ENCODE assay signal across 8 cellular contexts in genomic region chr1:230869499-230869898, GRCh38. TPM values are rescaled to one million over a fixed set of nuclear protein-coding genes. Genes with fewer than 3 reads are reported as not detected.
DNase-seq lines count a peak whose midpoint lies in the region; ATAC-seq lines count a peak whose summit lies in the region.

No MANE protein-coding gene starts in this region.

- peaks cover 15% of the 10 kb centered on the region for H3K4me1 Mint-ChIP-seq in activated CD4-positive, alpha-beta T cell treated with anti-CD3 and anti-CD28 coated beads for 36 hours
- peaks cover 16% of the 10 kb centered on the region for H3K4me1 Mint-ChIP-seq in activated CD8-positive, alpha-beta T cell treated with anti-CD3 and anti-CD28 coated beads, Interleukin-2, amount 10 ng/mL, durations not matched to agents 7 days and 5 days (ENCODE audit: low read depth)
- peaks cover 11 to 15% of the 10 kb centered on the region in 2 donors for H3K4me1 Mint-ChIP-seq in stimulated activated naive B cell treated with anti-CD40 and anti-IgM and Interleukin-4, amounts not matched to agents 10 μg/mL and 1 μg/mL and 100 μg/mL, for 72 hours

- no peaks in the 10 kb centered on the region for H3K9me3 Mint-ChIP-seq in activated CD4-positive, alpha-beta T cell treated with anti-CD3 and anti-CD28 coated beads for 36 hours (ENCODE audit: low read depth)
- H3K9me3 Mint-ChIP-seq in activated CD8-positive, alpha-beta T cell treated with anti-CD3 and anti-CD28 coated beads, Interleukin-2, amount 10 ng/mL, durations not matched to agents 7 days and 5 days (ENCODE audit: insufficient read depth), result no peaks in the 10 kb centered on the region
- H3K9me3 Mint-ChIP-seq in stimulated activated naive B cell treated with anti-CD40 and anti-IgM and Interleukin-4, amounts not matched to agents 10 μg/mL and 1 μg/mL and 100 μg/mL, for 72 hours, result no peaks in the 10 kb centered on the region

- peaks cover 16% of the 10 kb centered on the region; the same call in 1 of the 2 replicates for H3K4me1 ChIP-seq in iPS-20b (ENCODE audit: insufficient read depth, low read length)

- H3K9me3 ChIP-seq in iPS-20b (ENCODE audit: insufficient read depth, low read depth, low read length), result no peaks in the 10 kb centered on the region

- intact Hi-C loops in activated CD4-positive, alpha-beta T cell treated with anti-CD3 and anti-CD28 coated beads for 36 hours (cut with DNase I, micrococcal nuclease), result loop anchor here (1.0 to 5.0 kb wide), 5 partner anchors 108 to 553 kb away; partner anchors contain the start of genes ARV1 (in 1 of the 2), EGLN1 (in 1 of the 2), EXOC8 (in 1 of the 2) and FAM89A (in 1 of the 2)

- no peak for ATAC-seq in activated CD4-positive, alpha-beta T cell treated with anti-CD3 and anti-CD28 coated beads for 36 hours
- no peak for ATAC-seq in activated CD8-positive, alpha-beta T cell treated with anti-CD3 and anti-CD28 coated beads, Interleukin-2, amount 10 ng/mL, durations not matched to agents 7 days and 5 days
- no peak for ATAC-seq in stimulated activated naive B cell treated with anti-CD40 and anti-IgM and Interleukin-4, amounts not matched to agents 10 μg/mL and 1 μg/mL and 100 μg/mL, for 72 hours (replicated peaks)

- CTCF ChIA-PET in activated CD4-positive, alpha-beta T cell treated with anti-CD3 and anti-CD28 coated beads for 36 hours (lab: Charles Lee), result interaction anchor here (0.7 kb wide), 1 partner anchor 95 kb away, joined by 3 read pairs; no protein-coding TSS in a partner anchor
- CTCF ChIA-PET in activated CD8-positive, alpha-beta T cell treated with anti-CD3 and anti-CD28 coated beads, Interleukin-2, amount 10 ng/mL, durations not matched to agents 7 days and 5 days (lab: Charles Lee), result no interaction called here

- no peaks in the 10 kb centered on the region for H3K36me3 Mint-ChIP-seq in activated CD4-positive, alpha-beta T cell treated with anti-CD3 and anti-CD28 coated beads for 36 hours (ENCODE audit: low read depth)
- no peaks in the 10 kb centered on the region for H3K36me3 Mint-ChIP-seq in activated CD8-positive, alpha-beta T cell treated with anti-CD3 and anti-CD28 coated beads, Interleukin-2, amount 10 ng/mL, durations not matched to agents 7 days and 5 days (ENCODE audit: low read depth)
- no peaks in the 10 kb centered on the region for H3K36me3 Mint-ChIP-seq in stimulated activated naive B cell treated with anti-CD40 and anti-IgM and Interleukin-4, amounts not matched to agents 10 μg/mL and 1 μg/mL and 100 μg/mL, for 72 hours

- no peak for DNase-seq in activated CD4-positive, alpha-beta T cell treated with anti-CD3 and anti-CD28 coated beads for 36 hours
- no peak for DNase-seq in activated CD4-positive, alpha-beta T cell treated with anti-CD3 and anti-CD28 coated beads, Interleukin-2, amount 50 U/mL, for 48 hours
- DNase-seq in activated CD8-positive, alpha-beta T cell treated with anti-CD3 and anti-CD28 coated beads, Interleukin-2, amount 10 ng/mL, durations not matched to agents 7 days and 5 days, result no peak
- no peak for DNase-seq in stimulated activated naive B cell treated with anti-CD40 and anti-IgM and Interleukin-4, amounts not matched to agents 10 μg/mL and 1 μg/mL and 100 μg/mL, for 72 hours
- DNase-seq in DMS153 treated with DMSO at 0.1 percent for 48 hours (lab: John Stamatoyannopoulos, UW; ENCODE audit: unreplicated experiment) (no peak), HPDE6-E6E7 (ENCODE audit: extremely low spot score) (no peak)
- no peak for DNase-seq in NK-92 treated with Interleukin-12 subunit alpha and Interleukin-12 subunit beta, amount 100 ng/mL, for 24 hours (lab: John Stamatoyannopoulos, UW)

- no peak overlapping the region for H3K27ac Mint-ChIP-seq in activated CD4-positive, alpha-beta T cell treated with anti-CD3 and anti-CD28 coated beads for 36 hours
- H3K27ac Mint-ChIP-seq in activated CD8-positive, alpha-beta T cell treated with anti-CD3 and anti-CD28 coated beads, Interleukin-2, amount 10 ng/mL, durations not matched to agents 7 days and 5 days, result no peak overlapping the region
- H3K27ac Mint-ChIP-seq in stimulated activated naive B cell treated with anti-CD40 and anti-IgM and Interleukin-4, amounts not matched to agents 10 μg/mL and 1 μg/mL and 100 μg/mL, for 72 hours, result no peak overlapping the region

- H3K4me3 Mint-ChIP-seq in activated CD4-positive, alpha-beta T cell treated with anti-CD3 and anti-CD28 coated beads for 36 hours, result peak overlapping the region; percentile 80
- peak overlapping the region; percentile 76 for H3K4me3 Mint-ChIP-seq in activated CD8-positive, alpha-beta T cell treated with anti-CD3 and anti-CD28 coated beads, Interleukin-2, amount 10 ng/mL, durations not matched to agents 7 days and 5 days
- H3K4me3 Mint-ChIP-seq in stimulated activated naive B cell treated with anti-CD40 and anti-IgM and Interleukin-4, amounts not matched to agents 10 μg/mL and 1 μg/mL and 100 μg/mL, for 72 hours, result peak overlapping the region; percentile 39 to 89

- H3K9ac ChIP-seq in iPS-20b (ENCODE audit: low read depth, low read length), result peak overlapping the region; percentile 98

- H3K27me3 ChIP-seq in iPS-20b (ENCODE audit: insufficient read depth, low read length), result peaks cover 12% of the 10 kb centered on the region

- POLR2A ChIA-PET in activated CD4-positive, alpha-beta T cell treated with anti-CD3 and anti-CD28 coated beads for 36 hours (lab: Charles Lee), result no interaction called here
- POLR2A ChIA-PET in activated CD8-positive, alpha-beta T cell treated with anti-CD3 and anti-CD28 coated beads, Interleukin-2, amount 10 ng/mL, durations not matched to agents 7 days and 5 days (lab: Charles Lee), result no interaction called here

- H3K27me3 Mint-ChIP-seq in activated CD4-positive, alpha-beta T cell treated with anti-CD3 and anti-CD28 coated beads for 36 hours, result peaks cover 16% of the 10 kb centered on the region
- peaks cover 44% of the 10 kb centered on the region for H3K27me3 Mint-ChIP-seq in activated CD8-positive, alpha-beta T cell treated with anti-CD3 and anti-CD28 coated beads, Interleukin-2, amount 10 ng/mL, durations not matched to agents 7 days and 5 days (ENCODE audit: low read depth)
- peaks cover 41 to 51% of the 10 kb centered on the region in 2 donors for H3K27me3 Mint-ChIP-seq in stimulated activated naive B cell treated with anti-CD40 and anti-IgM and Interleukin-4, amounts not matched to agents 10 μg/mL and 1 μg/mL and 100 μg/mL, for 72 hours

- peak overlapping the region; percentile 71 for H3K4me3 ChIP-seq in iPS-20b (ENCODE audit: low read length)

- H3K27ac ChIP-seq in iPS-20b (ENCODE audit: low read length), result peak overlapping the region; percentile 99

- H3K36me3 ChIP-seq in iPS-20b (ENCODE audit: insufficient read depth, low read depth, low read length), result 0 out of 2 replicates have a peak, but pooled peaks cover 5% of the 10 kb centered on the region

RNA-seq across cellular contexts. Expression of gene C1orf198, which starts 1.2 kb away (rescaled TPM):
- total RNA-seq in activated CD4-positive, alpha-beta T cell treated with anti-CD3 and anti-CD28 coated beads for 36 hours, result 1 to 10 TPM; 5.8 to 6.9 TPM
- 1 to 10 TPM; 2.5 to 2.6 TPM for total RNA-seq in activated CD8-positive, alpha-beta T cell treated with anti-CD3 and anti-CD28 coated beads, Interleukin-2, amount 10 ng/mL, durations not matched to agents 7 days and 5 days
